ENCODE assay signal across 8 cellular contexts in the genomic region with DNA sequence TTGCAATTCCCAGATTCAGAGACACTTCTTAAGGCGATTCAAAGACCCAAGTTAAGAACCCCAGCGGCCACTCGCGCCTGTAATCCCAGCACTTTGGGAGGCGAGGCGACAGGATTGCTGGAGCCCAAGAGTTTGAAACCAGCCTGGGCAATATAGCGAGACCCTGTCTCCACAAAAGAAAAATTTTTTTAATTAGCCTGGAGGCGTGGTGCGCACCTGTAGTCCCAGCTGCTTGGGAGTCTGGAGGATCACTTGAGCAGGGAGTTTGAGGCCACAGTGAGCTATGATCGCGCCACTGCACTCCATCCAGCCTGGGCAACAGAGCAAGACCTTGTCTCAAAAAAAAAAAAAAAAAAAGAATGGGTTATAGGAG. TPM values are rescaled to one million over a fixed set of nuclear protein-coding genes. Genes with fewer than 3 reads are reported as not detected.
DNase-seq lines count a peak whose midpoint lies in the region; ATAC-seq and TF ChIP-seq lines count a peak whose summit lies in the region.

No MANE protein-coding gene starts in this region.

- no peaks in the 10 kb centered on the region for H3K9me3 ChIP-seq in SK-N-SH

- H3K9ac ChIP-seq in SK-N-SH, result peak overlapping the region; percentile 85; the same call in 1 of the 2 replicates

- H3F3A ChIP-seq in SK-N-SH (replicated peaks; ENCODE audit: insufficient read depth), result peaks cover 9% of the 10 kb centered on the region

- H3K27ac ChIP-seq in SK-N-SH (ENCODE audit: low read depth in 2 of 2, low read length in 1 of 2), result peak overlapping the region; percentile 57 to 87; a peak in 3 of 4 replicates

- POLR2A ChIA-PET in SK-N-SH (lab: Yijun Ruan, JAX), result interaction anchor here (0.9 to 1.1 kb wide), 2 partner anchors 170 to 597 kb away, joined by 4 read pairs; partner anchors contain the start of gene TMEM87B

- TF ChIP-seq RAD21 in SK-N-SH (IDR thresholded peaks at IDR 0.05; ENCODE audit: low read length), result no peak

- CTCF ChIA-PET in SK-N-SH (lab: Yijun Ruan, JAX), result interaction anchor here (0.7 to 2.4 kb wide), 2 partner anchors 27 to 164 kb away, joined by 3 to 12 read pairs; no protein-coding TSS in a partner anchor

- H3K79me2 ChIP-seq in SK-N-SH (ENCODE audit: insufficient read depth), result peaks cover 27% of the 10 kb centered on the region

- peaks cover 0 to 5% of the 10 kb centered on the region in 2 experiments for H3K36me3 ChIP-seq in SK-N-SH (replicated peaks in 1 of 2; ENCODE audit: control insufficient read depth in 1 of 2, insufficient read depth in 2 of 2, low read length in 1 of 2)

- no peak for TF ChIP-seq CTCF in SK-N-SH (IDR thresholded peaks at IDR 0.05)
- TF ChIP-seq CTCF in foreskin fibroblast (IDR thresholded peaks at IDR 0.05; ENCODE audit: low read depth, low read length), result no peak

- H3K4me1 ChIP-seq in SK-N-SH (ENCODE audit: control insufficient read depth in 1 of 2, insufficient read depth in 2 of 2, low read depth in 1 of 2, low read length in 1 of 2), result no peaks in the 10 kb centered on the region; a peak in 1 of 4 replicates

- no peaks in the 10 kb centered on the region for H3K9me2 ChIP-seq in SK-N-SH

- peak; percentile 71 for DNase-seq in activated CD8-positive, alpha-beta memory T cell treated with anti-CD3 and anti-CD28 coated beads, Interleukin-2, amount 50 U/mL, for 48 hours
- no peak for DNase-seq in activated CD8-positive, alpha-beta memory T cell treated with anti-CD3 and anti-CD28 coated beads, Interleukin-2, amount 50 U/mL, for 4 hours
- DNase-seq in SK-N-SH (no peak), foreskin fibroblast (peak in 1 of 2 donors; percentile 48), retina (peak; percentile 28)

- no peak for ATAC-seq in HG03354 (IDR thresholded peaks at IDR 0.05; ENCODE audit: poor library complexity, severe bottlenecking, unreplicated experiment)
- ATAC-seq in GM21528 (IDR thresholded peaks at IDR 0.05; ENCODE audit: low FRiP score, unreplicated experiment), result no peak
- ATAC-seq in HG03175 (IDR thresholded peaks at IDR 0.05; ENCODE audit: unreplicated experiment), result no peak

- no peaks in the 10 kb centered on the region for H3K27me3 ChIP-seq in SK-N-SH (ENCODE audit: insufficient read depth)

- peak overlapping the region; percentile 98 for H2AFZ ChIP-seq in SK-N-SH (ENCODE audit: low read depth)

- H3K4me2 ChIP-seq in SK-N-SH, result peak overlapping the region; percentile 77

- H4K20me1 ChIP-seq in SK-N-SH (ENCODE audit: insufficient read depth), result no peaks in the 10 kb centered on the region

- 14% methylated on average over 11 of the region's 11 CpGs for WGBS in SK-N-SH (ENCODE audit: low lambda C conversion rate)

- no peak for TF ChIP-seq EP300 in SK-N-SH (IDR thresholded peaks at IDR 0.05; ENCODE audit: borderline replicate concordance in 1 of 2, low read depth in 1 of 2, low read length in 1 of 2)

- H3K4me3 ChIP-seq in SK-N-SH (ENCODE audit: low read depth in 2 of 2, low read length in 1 of 2), result peak overlapping the region; percentile 84 to 98
- peak overlapping the region; percentile 88 to 96 for H3K4me3 ChIP-seq in foreskin fibroblast (ENCODE audit: low read depth in 1 of 2, low read length in 2 of 2)

TF ChIP-seq in SK-N-SH, 30 proteins besides CTCF, POLR2A, EP300 and RAD21:
- no peak for TF ChIP-seq TCF12 (IDR thresholded peaks at IDR 0.05)
- no peak for TF ChIP-seq FOXM1 (IDR thresholded peaks at IDR 0.05; ENCODE audit: low read depth)
- no peak for TF ChIP-seq FOSL2 (IDR thresholded peaks at IDR 0.05; ENCODE audit: borderline replicate concordance, low read depth)
- no peak for TF ChIP-seq GABPA (IDR thresholded peaks at IDR 0.05; ENCODE audit: low read depth)
- no peak for TF ChIP-seq PBX3 (IDR thresholded peaks at IDR 0.05)
- no peak for TF ChIP-seq USF1 (IDR thresholded peaks at IDR 0.05; ENCODE audit: borderline replicate concordance, low read depth)
- no peak for TF ChIP-seq NRF1 (IDR thresholded peaks at IDR 0.05; ENCODE audit: low read depth, low read length)
- no peak for TF ChIP-seq SIN3A (IDR thresholded peaks at IDR 0.05; ENCODE audit: borderline replicate concordance, low read depth, low read length)
- TF ChIP-seq EZH2phosphoT487 (IDR thresholded peaks at IDR 0.05; ENCODE audit: borderline replicate concordance, low read depth), result no peak
- TF ChIP-seq GATA2 (CRISPR knock-in tag; IDR thresholded peaks at IDR 0.05), result no peak
- TF ChIP-seq ZBTB33 (IDR thresholded peaks at IDR 0.05; ENCODE audit: borderline replicate concordance, low read depth), result no peak
- no peak for TF ChIP-seq RCOR1 (IDR thresholded peaks at IDR 0.05; ENCODE audit: low read length)

RNA-seq across cellular contexts. Expression of gene ANAPC1, which starts 0.6 kb away (rescaled TPM):
- polyA plus RNA-seq in SK-N-SH (2012; rRNA removed), result 16.0 and 22.4 TPM in 2 replicates
- polyA plus RNA-seq in SK-N-SH (2012; cell fraction: cytosol; rRNA removed), result 14.2 and 17.7 TPM in 2 replicates
- 22.2 and 31.4 TPM in 2 replicates for polyA plus RNA-seq in SK-N-SH (2012; cell fraction: nucleus; rRNA removed)

RNA-seq across cellular contexts. Expression of gene MERTK, which starts 13.8 kb away (rescaled TPM):
- polyA plus RNA-seq in SK-N-SH (2012; rRNA removed), result 9.6 and 12.4 TPM in 2 replicates
- polyA plus RNA-seq in SK-N-SH (2012; cell fraction: cytosol; rRNA removed), result 3.3 TPM in 2 replicates
- polyA plus RNA-seq in SK-N-SH (2012; cell fraction: nucleus; rRNA removed), result 49.6 and 63.1 TPM in 2 replicates

Comparison
In these comparisons a context has a peak if more than half of its experiments do, and no peak if none do; other contexts are left out.
1. DNase-seq: peak in activated CD8-positive, alpha-beta memory T cell treated with anti-CD3 and anti-CD28 coated beads, Interleukin-2, amount 50 U/mL, for 48 hours (single experiment) and retina (single experiment); none in activated CD8-positive, alpha-beta memory T cell treated with anti-CD3 and anti-CD28 coated beads, Interleukin-2, amount 50 U/mL, for 4 hours (single experiment) and SK-N-SH (single experiment).